ENCODE assay signal across 25 cellular contexts in genomic region chr12:88743946-88744685, GRCh38.
"Had no signal": no experiment of that assay in that cellular context is flagged by ENCODE, and none has a peak within 500 bp of the region (broad histone marks: within the 10 kb centered on the region; RNA-seq: fewer than 3 reads in every experiment).

No MANE protein-coding gene starts in this region.

- H3K27ac Mint-ChIP-seq: activated CD4-positive, alpha-beta T cell treated with anti-CD3 and anti-CD28 coated beads, Interleukin-2, amount 10 ng/mL, durations not matched to agents 24 days and 14 days; activated CD8-positive, alpha-beta T cell treated with anti-CD3 and anti-CD28 coated beads, Interleukin-2, amount 10 ng/mL, durations not matched to agents 7 days and 5 days; activated naive CD8-positive, alpha-beta T cell treated with anti-CD3 and anti-CD28 coated beads for 36 hours; activated T-cell treated with anti-CD3 and anti-CD28 coated beads, Interleukin-2, amount 50 U/mL, for 72 hours; memory B cell; T-helper 2 cell treated with Interferon-gamma antibody and Interleukin-4, amounts not matched to agents 5 μg/mL and 100 μg/mL, for 36 hours had no signal

- H3K36me3 ChIP-seq: brain microvascular endothelial cell, prostate gland, transverse colon had no signal

- H3K9me3 Mint-ChIP-seq: activated CD4-positive, alpha-beta T cell treated with anti-CD3 and anti-CD28 coated beads, Interleukin-2, amount 10 ng/mL, durations not matched to agents 24 days and 14 days; activated naive CD8-positive, alpha-beta T cell treated with anti-CD3 and anti-CD28 coated beads for 36 hours; activated T-cell treated with anti-CD3 and anti-CD28 coated beads, Interleukin-2, amount 50 U/mL, for 72 hours; central memory CD8-positive, alpha-beta T cell; memory B cell; nephron progenitor cell; T-helper 2 cell treated with Interferon-gamma antibody and Interleukin-4, amounts not matched to agents 5 μg/mL and 100 μg/mL, for 36 hours had no signal

- ATAC-seq: activated CD8-positive, alpha-beta T cell treated with anti-CD3 and anti-CD28 coated beads, Interleukin-2, amount 10 ng/mL, durations not matched to agents 7 days and 5 days; activated T-cell treated with anti-CD3 and anti-CD28 coated beads, Interleukin-2, amount 50 U/mL, for 72 hours; left ventricle myocardium superior; right cardiac atrium had no signal

- H3K27me3 ChIP-seq: brain microvascular endothelial cell, transverse colon had no signal

- H3K27me3 Mint-ChIP-seq: activated CD4-positive, alpha-beta T cell treated with anti-CD3 and anti-CD28 coated beads, Interleukin-2, amount 10 ng/mL, durations not matched to agents 24 days and 14 days; activated naive CD8-positive, alpha-beta T cell treated with anti-CD3 and anti-CD28 coated beads for 36 hours; central memory CD8-positive, alpha-beta T cell; memory B cell had no signal

- H3K4me1 Mint-ChIP-seq: activated CD4-positive, alpha-beta T cell treated with anti-CD3 and anti-CD28 coated beads, Interleukin-2, amount 10 ng/mL, durations not matched to agents 24 days and 14 days; activated naive CD8-positive, alpha-beta T cell treated with anti-CD3 and anti-CD28 coated beads for 36 hours; central memory CD8-positive, alpha-beta T cell; memory B cell; nephron progenitor cell had no signal

- H3K4me3 Mint-ChIP-seq: activated CD4-positive, alpha-beta T cell treated with anti-CD3 and anti-CD28 coated beads, Interleukin-2, amount 10 ng/mL, durations not matched to agents 24 days and 14 days; activated CD8-positive, alpha-beta T cell treated with anti-CD3 and anti-CD28 coated beads, Interleukin-2, amount 10 ng/mL, durations not matched to agents 7 days and 5 days; activated naive CD8-positive, alpha-beta T cell treated with anti-CD3 and anti-CD28 coated beads for 36 hours; activated T-cell treated with anti-CD3 and anti-CD28 coated beads, Interleukin-2, amount 50 U/mL, for 72 hours; central memory CD8-positive, alpha-beta T cell; memory B cell; nephron progenitor cell; T-helper 2 cell treated with Interferon-gamma antibody and Interleukin-4, amounts not matched to agents 5 μg/mL and 100 μg/mL, for 36 hours had no signal

- DNase-seq: activated CD4-positive, alpha-beta T cell treated with anti-CD3 and anti-CD28 coated beads, Interleukin-2, amount 10 ng/mL, durations not matched to agents 24 days and 14 days; activated CD4-positive, CD25-positive, alpha-beta regulatory T cell; activated CD8-positive, alpha-beta memory T cell treated with anti-CD3 and anti-CD28 coated beads, Interleukin-2, amount 50 U/mL, for 4 hours; activated CD8-positive, alpha-beta T cell treated with anti-CD3 and anti-CD28 coated beads, Interleukin-2, amount 10 ng/mL, durations not matched to agents 7 days and 5 days; activated gamma-delta T cell treated with Interleukin-2 at 50 U/mL for 16 hours; activated naive CD8-positive, alpha-beta T cell treated with anti-CD3 and anti-CD28 coated beads for 36 hours; activated T-cell treated with anti-CD3 and anti-CD28 coated beads, Interleukin-2, amount 50 U/mL, for 72 hours; brain microvascular endothelial cell; cortex of kidney; effector CD4-positive, alpha-beta T cell; hypothalamus; kidney glomerular epithelial cell; left ventricle myocardium superior; nephron progenitor cell; occipital lobe; right cardiac atrium; stimulated activated CD4-positive, alpha-beta T cell treated with anti-CD3 and anti-CD28 coated beads, Interleukin-15, amount 100 ng/mL, for 24 hours; stimulated activated CD4-positive, alpha-beta T cell treated with anti-CD3 and anti-CD28 coated beads, Interleukin-4, amount 100 ng/mL, for 1 hour; stimulated activated naive CD4-positive, alpha-beta T cell treated with Interleukin-2 at 50 U/mL for 16 hours; transverse colon had no signal

- H3K4me1 ChIP-seq: prostate gland had no signal

- H3K4me3 ChIP-seq: prostate gland, skin epidermis, transverse colon had no signal

- H3K27ac ChIP-seq: brain microvascular endothelial cell, prostate gland, skin epidermis, transverse colon had no signal

- H3K36me3 Mint-ChIP-seq: activated naive CD8-positive, alpha-beta T cell treated with anti-CD3 and anti-CD28 coated beads for 36 hours; memory B cell had no signal

- H3K9me3 ChIP-seq: prostate gland, transverse colon had no signal
